Comparison of ENCODE assay signal across 7 cellular contexts in genomic region chr4:88169298-88169697, GRCh38. TPM values are rescaled to one million over a fixed set of nuclear protein-coding genes. Genes with fewer than 3 reads are reported as not detected.
"Had no signal": no experiment of that assay in that cellular context is flagged by ENCODE, and none has a peak within 500 bp of the region (broad histone marks: within the 10 kb centered on the region; RNA-seq: fewer than 3 reads in every experiment).

No MANE protein-coding gene starts in this region.

- DNase-seq: H9, HCEC 1CT, KBM-7 had no signal

- H3K4me3 ChIP-seq: GM23338 had no signal

- H3K27ac ChIP-seq: HL-60 had no signal

- ATAC-seq: GM23338, HepG2 had no signal

RNA-seq across cellular contexts. Expression of gene ABCG2, which starts 10.9 kb away (rescaled TPM):
- polyA plus RNA-seq: IgD-negative memory B cell had no signal
